In genomic region chr12:51818086-51818485, GRCh38 we compare ENCODE assay signal across 22 cellular contexts. TPM values are rescaled to one million over a fixed set of nuclear protein-coding genes. Genes with fewer than 3 reads are reported as not detected.
DNase-seq lines count a peak whose midpoint lies in the region; ATAC-seq, FAIRE-seq and TF ChIP-seq lines count a peak whose summit lies in the region.
"Had no signal": no experiment of that assay in that cellular context is flagged by ENCODE, and none has a peak within 500 bp of the region (broad histone marks: within the 10 kb centered on the region; RNA-seq: fewer than 3 reads in every experiment).

No MANE protein-coding gene starts in this region.

- ATAC-seq in SK-N-SH treated with all-trans-retinoic acid at 6 μM for 48 hours: no peak
- no peak for ATAC-seq in CD4-positive, alpha-beta T cell (ENCODE audit: poor library complexity)
- ATAC-seq: GM23338, HCT116 had no signal

- CTCF ChIA-PET in SK-N-SH (lab: Yijun Ruan, JAX): interaction anchor here (3.2 to 11.3 kb wide), 3 partner anchors 54 to 397 kb away, joined by 22 to 194 read pairs (median 74); partner anchors contain the start of gene SLC4A8
- CTCF ChIA-PET in CD4-positive, alpha-beta T cell (lab: Charles Lee): no interaction called here

- no peak for TF ChIP-seq RAD21 in SK-N-SH (IDR thresholded peaks at IDR 0.05; ENCODE audit: low read length)

- 100% methylated on average over 2 of the region's 5 CpGs for WGBS in SK-N-SH (ENCODE audit: low lambda C conversion rate)
- 86% methylated on average over 4 of the region's 5 CpGs for WGBS in hepatocyte (ENCODE audit: low lambda C conversion rate, missing lambda C conversion rate)

- H2AFZ ChIP-seq in SK-N-SH (ENCODE audit: low read depth) (no peak overlapping the region), hepatocyte (no peak overlapping the region), osteoblast (ENCODE audit: low read length) (no peak overlapping the region)
- H2AFZ ChIP-seq: GM23338 had no signal

- H3K36me3 ChIP-seq in SK-N-SH (replicated peaks in 1 of 2; ENCODE audit: control insufficient read depth in 1 of 2, insufficient read depth in 2 of 2, low read length in 1 of 2) (no peaks in the 10 kb centered on the region), H7 (replicated peaks; ENCODE audit: control insufficient read depth, insufficient read depth, low read length) (no peaks in the 10 kb centered on the region), hepatocyte (replicated peaks; ENCODE audit: insufficient read depth, low read depth) (no peaks in the 10 kb centered on the region), osteoblast (ENCODE audit: insufficient read depth, low read length) (no peaks in the 10 kb centered on the region)
- H3K36me3 ChIP-seq: BE2C had no signal

- H3K4me3 ChIP-seq in SK-N-SH (ENCODE audit: low read depth in 2 of 2, low read length in 1 of 2) (no peak overlapping the region), H7 (ENCODE audit: insufficient read depth, low read depth, low read length) (no peak overlapping the region), hepatocyte (no peak overlapping the region), osteoblast (ENCODE audit: insufficient read depth, low read length) (no peak overlapping the region)
- H3K4me3 ChIP-seq: GM23338 had no signal

- H3K4me3 Mint-ChIP-seq in CD4-positive, alpha-beta T cell: no peak overlapping the region
- H3K4me3 Mint-ChIP-seq: GM23338, HFFc6 had no signal

- no peak overlapping the region for H3K9ac ChIP-seq in SK-N-SH

- no peaks in the 10 kb centered on the region for H3K9me3 Mint-ChIP-seq in CD4-positive, alpha-beta T cell
- H3K9me3 Mint-ChIP-seq: GM23338, HFFc6 had no signal

- peaks cover 22% of the 10 kb centered on the region for H3K4me1 Mint-ChIP-seq in CD4-positive, alpha-beta T cell (ENCODE audit: low read depth)

- no peak for TF ChIP-seq CTCF in SK-N-SH (IDR thresholded peaks at IDR 0.05)
- no peak for TF ChIP-seq CTCF in hepatocyte (IDR thresholded peaks at IDR 0.05; ENCODE audit: poor library complexity)
- no peak for TF ChIP-seq CTCF in osteoblast (IDR thresholded peaks at IDR 0.05; ENCODE audit: extremely low read depth, low read depth, low read length)
- TF ChIP-seq CTCF in CD4-positive, alpha-beta T cell (IDR thresholded peaks at IDR 0.05): no peak

- no peaks in the 10 kb centered on the region for H3K79me2 ChIP-seq in SK-N-SH (ENCODE audit: insufficient read depth)
- H3K79me2 ChIP-seq in hepatocyte: no peaks in the 10 kb centered on the region
- H3K79me2 ChIP-seq in osteoblast (ENCODE audit: insufficient read depth, low read length): no peaks in the 10 kb centered on the region

- POLR2A ChIA-PET in SK-N-SH (lab: Yijun Ruan, JAX): no interaction called here
- POLR2A ChIA-PET in CD4-positive, alpha-beta T cell (lab: Charles Lee): no interaction called here

- no peaks in the 10 kb centered on the region for H3K36me3 Mint-ChIP-seq in CD4-positive, alpha-beta T cell (ENCODE audit: low read depth)
- H3K36me3 Mint-ChIP-seq: CD4-positive, CD25-positive, alpha-beta regulatory T cell had no signal

- H3K27me3 Mint-ChIP-seq in CD4-positive, alpha-beta T cell: no peaks in the 10 kb centered on the region

- no peak overlapping the region for H3K27ac Mint-ChIP-seq in CD4-positive, alpha-beta T cell
- H3K27ac Mint-ChIP-seq: CD4-positive, CD25-positive, alpha-beta regulatory T cell; GM23338; HFFc6 had no signal

- H3K4me1 ChIP-seq in SK-N-SH (ENCODE audit: control insufficient read depth in 1 of 2, insufficient read depth in 2 of 2, low read depth in 1 of 2, low read length in 1 of 2) (peaks cover 12 to 26% of the 10 kb centered on the region in 2 experiments; a peak in 3 of 4 replicates), hepatocyte (ENCODE audit: insufficient read depth) (no peaks in the 10 kb centered on the region), osteoblast (ENCODE audit: insufficient read depth, low read length) (peaks cover 37% of the 10 kb centered on the region)
- H3K4me1 ChIP-seq: BE2C had no signal

- DNase-seq in SK-N-SH: no peak
- DNase-seq in H7: peak; percentile 31
- no peak for DNase-seq in hepatocyte (ENCODE audit: low spot score)
- peak; percentile 73 for DNase-seq in osteoblast (ENCODE audit: insufficient read length, low spot score, missing footprints)
- DNase-seq in CD4-positive, alpha-beta T cell: no peak
- DNase-seq in frontal cortex (ENCODE audit: low spot score in 2 of 2): no peak
- no peak for DNase-seq in globus pallidus (ENCODE audit: low spot score)
- DNase-seq: 8988T; BE2C; Caco-2; CD4-positive, CD25-positive, alpha-beta regulatory T cell; GDM1; HFFc6; IMR-90 had no signal

- H3F3A ChIP-seq in SK-N-SH (replicated peaks; ENCODE audit: insufficient read depth): peaks cover 19% of the 10 kb centered on the region

- H3K9me3 ChIP-seq in SK-N-SH (no peaks in the 10 kb centered on the region), hepatocyte (ENCODE audit: low read depth) (no peaks in the 10 kb centered on the region), osteoblast (ENCODE audit: low read depth, low read length) (no peaks in the 10 kb centered on the region)
- H3K9me3 ChIP-seq in CD4-positive, alpha-beta T cell (ENCODE audit: control insufficient read depth, low read length): no peaks in the 10 kb centered on the region
- H3K9me3 ChIP-seq: BE2C, Caco-2 had no signal

- H3K27ac ChIP-seq in SK-N-SH (ENCODE audit: low read depth in 2 of 2, low read length in 1 of 2): 0 out of 4 replicates have a peak overlapping the region, but pooled peaks of 1 of the 2 experiments have one; percentile 37
- H3K27ac ChIP-seq in hepatocyte: peak overlapping the region; percentile 64
- H3K27ac ChIP-seq in osteoblast (ENCODE audit: low read depth, low read length): no peak overlapping the region
- H3K27ac ChIP-seq in CD4-positive, alpha-beta T cell (ENCODE audit: low read depth, low read length): no peak overlapping the region

- intact Hi-C loops in CD4-positive, alpha-beta T cell (cut with DNase I, micrococcal nuclease): no loop called here

- H3K27me3 ChIP-seq in SK-N-SH (ENCODE audit: insufficient read depth) (no peaks in the 10 kb centered on the region), H7 (ENCODE audit: control insufficient read depth, insufficient read depth, low read length) (peaks cover 44% of the 10 kb centered on the region), hepatocyte (no peaks in the 10 kb centered on the region), osteoblast (ENCODE audit: insufficient read depth, low read length) (no peaks in the 10 kb centered on the region)
- H3K27me3 ChIP-seq in CD4-positive, alpha-beta T cell (ENCODE audit: control insufficient read depth, insufficient read depth, low read length): no peaks in the 10 kb centered on the region
- H3K27me3 ChIP-seq: BE2C had no signal

- no peak for FAIRE-seq in frontal cortex (lab: Jason Lieb, UNC)
- FAIRE-seq: D721Med, GM12892, GM18507, H54 had no signal

- TF ChIP-seq EP300 in SK-N-SH (IDR thresholded peaks at IDR 0.05; ENCODE audit: borderline replicate concordance in 1 of 2, low read depth in 1 of 2, low read length in 1 of 2): no peak

- no peaks in the 10 kb centered on the region for H3K9me2 ChIP-seq in SK-N-SH
- H3K9me2 ChIP-seq in hepatocyte (replicated peaks; ENCODE audit: insufficient read depth): no peaks in the 10 kb centered on the region

- H3K4me2 ChIP-seq in SK-N-SH: peak overlapping the region; percentile 77; the same call in 1 of the 2 replicates
- no peak overlapping the region for H3K4me2 ChIP-seq in hepatocyte
- H3K4me2 ChIP-seq in osteoblast (ENCODE audit: insufficient read depth, low read length): peak overlapping the region; percentile 39
- H3K4me2 ChIP-seq: GM23338 had no signal

- H4K20me1 ChIP-seq in SK-N-SH (ENCODE audit: insufficient read depth) (no peaks in the 10 kb centered on the region), hepatocyte (ENCODE audit: insufficient read depth, poor library complexity, severe bottlenecking) (no peaks in the 10 kb centered on the region), osteoblast (ENCODE audit: insufficient read depth, low read length) (no peaks in the 10 kb centered on the region)

TF ChIP-seq in SK-N-SH, 30 proteins besides CTCF, POLR2A, EP300 and RAD21 (continues in another document):
- TF ChIP-seq SIN3A (IDR thresholded peaks at IDR 0.05; ENCODE audit: borderline replicate concordance, low read depth, low read length) (no peak), YY1 (IDR thresholded peaks at IDR 0.05; ENCODE audit: low read depth) (no peak), USF1 (IDR thresholded peaks at IDR 0.05; ENCODE audit: borderline replicate concordance, low read depth) (no peak), EZH2phosphoT487 (IDR thresholded peaks at IDR 0.05; ENCODE audit: borderline replicate concordance, low read depth) (no peak), FOSL2 (IDR thresholded peaks at IDR 0.05; ENCODE audit: borderline replicate concordance, low read depth) (no peak)

TF ChIP-seq in SK-N-SH treated with all-trans-retinoic acid at 6 μM for 48 hours, 23 proteins besides CTCF, POLR2A, EP300 and RAD21:
- no peak for TF ChIP-seq PPARA (CRISPR knock-in tag; IDR thresholded peaks at IDR 0.05; ENCODE audit: borderline replicate concordance)
- TF ChIP-seq ESRRG (CRISPR knock-in tag; IDR thresholded peaks at IDR 0.05): no peak
- TF ChIP-seq PATZ1 (CRISPR knock-in tag; IDR thresholded peaks at IDR 0.05; ENCODE audit: borderline replicate concordance): no peak
- no peak for TF ChIP-seq ARNTL (CRISPR knock-in tag; IDR thresholded peaks at IDR 0.05; ENCODE audit: borderline replicate concordance, low read depth)
- no peak for TF ChIP-seq SNAI2 (CRISPR knock-in tag; IDR thresholded peaks at IDR 0.05)
- no peak for TF ChIP-seq ZNF8 (CRISPR knock-in tag; IDR thresholded peaks at IDR 0.05)

RNA-seq across cellular contexts. Expression of gene FIGNL2, which starts 30.4 kb away (rescaled TPM):
- 0.05 and 0.08 TPM in 2 replicates for polyA plus RNA-seq in SK-N-SH (2012; rRNA removed)
- 0.03 and 0.05 TPM in 2 replicates for polyA plus RNA-seq in SK-N-SH (2012; cell fraction: cytosol; rRNA removed)
- polyA plus RNA-seq in SK-N-SH (2012; cell fraction: nucleus; rRNA removed): 0.46 and 0.58 TPM in 2 replicates
- 5.0 and 5.8 TPM in 2 replicates for total RNA-seq in H7 (2014; rRNA removed; shearing (Covaris generic))
- total RNA-seq in hepatocyte: 2.1 and 3.2 TPM in 2 replicates
- polyA plus RNA-seq in hepatocyte: 1.1 and 1.9 TPM in 2 replicates
- 0.29 and 0.36 TPM in 2 replicates for total RNA-seq in osteoblast
- 1 to 10 TPM; 1.2 to 1.3 TPM for total RNA-seq in CD4-positive, alpha-beta T cell
- total RNA-seq in frontal cortex: 0.82 TPM
- total RNA-seq: Daoy, HFFc6 had no signal

Comparison
In these comparisons a context has a peak if more than half of its experiments do, and no peak if none do; other contexts are left out.
1. DNase-seq: peak in H7 (single experiment) and osteoblast (single experiment); none in SK-N-SH (single experiment), hepatocyte (single experiment), CD4-positive, alpha-beta T cell (0 of 10), frontal cortex (0 of 2) and globus pallidus (single experiment).